ENCODE assay signal across 12 cellular contexts in genomic region chr10:129961274-129961839, GRCh38. TPM values are rescaled to one million over a fixed set of nuclear protein-coding genes. Genes with fewer than 3 reads are reported as not detected.
DNase-seq lines count a peak whose midpoint lies in the region; ATAC-seq lines count a peak whose summit lies in the region.
"Had no signal": no experiment of that assay in that cellular context is flagged by ENCODE, and none has a peak within 500 bp of the region (broad histone marks: within the 10 kb centered on the region; RNA-seq: fewer than 3 reads in every experiment).

No MANE protein-coding gene starts in this region.

- H3K9me3 Mint-ChIP-seq in activated naive CD4-positive, alpha-beta T cell treated with anti-CD3 and anti-CD28 coated beads, Interleukin-2, amount 50 U/mL, for 24 hours, result no peaks in the 10 kb centered on the region
- H3K9me3 Mint-ChIP-seq in activated T-helper 17 cell treated with anti-CD3 and anti-CD28 coated beads, Interleukin-2, amount 50 U/mL, for 72 hours, result no peaks in the 10 kb centered on the region
- peaks cover 0 to 2% of the 10 kb centered on the region in 2 donors for H3K9me3 Mint-ChIP-seq in stimulated activated naive B cell treated with anti-CD40 and anti-IgM and Interleukin-4, amounts not matched to agents 10 μg/mL and 1 μg/mL and 100 μg/mL, for 72 hours
- H3K9me3 Mint-ChIP-seq in effector memory CD8-positive, alpha-beta T cell, result no peaks in the 10 kb centered on the region

- no peak for DNase-seq in activated naive CD4-positive, alpha-beta T cell treated with Interleukin-2 at 50 U/mL for 16 hours
- DNase-seq in islet precursor cell (peak; percentile 7), inferior parietal cortex (ENCODE audit: extremely low spot score) (no peak)
- no peak for DNase-seq in stimulated activated naive B cell treated with anti-CD40 and anti-IgM and Interleukin-4, amounts not matched to agents 10 μg/mL and 1 μg/mL and 100 μg/mL, for 72 hours
- DNase-seq in effector memory CD8-positive, alpha-beta T cell, result no peak
- no peak for DNase-seq in stimulated activated naive CD4-positive, alpha-beta T cell treated with Interleukin-2 at 50 U/mL for 16 hours (lab: John Stamatoyannopoulos, UW)
- DNase-seq: activated effector memory CD4-positive, alpha-beta T cell treated with anti-CD3 and anti-CD28 coated beads, Interleukin-2, amount 50 U/mL, for 16 hours; MM.1S; stimulated activated CD4-positive, alpha-beta T cell treated with anti-CD3 and anti-CD28 coated beads, Interleukin-4, amount 100 ng/mL, for 24 hours had no signal

- H3K27me3 Mint-ChIP-seq in activated naive CD4-positive, alpha-beta T cell treated with anti-CD3 and anti-CD28 coated beads, Interleukin-2, amount 50 U/mL, for 24 hours, result peaks cover 60% of the 10 kb centered on the region
- H3K27me3 Mint-ChIP-seq in activated T-helper 17 cell treated with anti-CD3 and anti-CD28 coated beads, Interleukin-2, amount 50 U/mL, for 72 hours, result peaks cover 57% of the 10 kb centered on the region
- peaks cover 48 to 65% of the 10 kb centered on the region in 2 donors for H3K27me3 Mint-ChIP-seq in stimulated activated naive B cell treated with anti-CD40 and anti-IgM and Interleukin-4, amounts not matched to agents 10 μg/mL and 1 μg/mL and 100 μg/mL, for 72 hours
- peaks cover 61 to 86% of the 10 kb centered on the region in 2 donors for H3K27me3 Mint-ChIP-seq in effector memory CD8-positive, alpha-beta T cell

- H3K27ac Mint-ChIP-seq in activated naive CD4-positive, alpha-beta T cell treated with anti-CD3 and anti-CD28 coated beads, Interleukin-2, amount 50 U/mL, for 24 hours, result peak overlapping the region; percentile 27
- H3K27ac Mint-ChIP-seq in activated T-helper 17 cell treated with anti-CD3 and anti-CD28 coated beads, Interleukin-2, amount 50 U/mL, for 72 hours, result no peak overlapping the region
- peak overlapping the region; percentile 71 for H3K27ac Mint-ChIP-seq in stimulated activated naive B cell treated with anti-CD40 and anti-IgM and Interleukin-4, amounts not matched to agents 10 μg/mL and 1 μg/mL and 100 μg/mL, for 72 hours
- H3K27ac Mint-ChIP-seq in effector memory CD8-positive, alpha-beta T cell, result no peak overlapping the region

- ATAC-seq in activated T-helper 17 cell treated with anti-CD3 and anti-CD28 coated beads, Interleukin-2, amount 50 U/mL, for 72 hours (replicated peaks), result no peak
- no peak for ATAC-seq in stimulated activated naive B cell treated with anti-CD40 and anti-IgM and Interleukin-4, amounts not matched to agents 10 μg/mL and 1 μg/mL and 100 μg/mL, for 72 hours (replicated peaks)
- no peak for ATAC-seq in effector memory CD8-positive, alpha-beta T cell (replicated peaks)

- H3K4me1 Mint-ChIP-seq in activated naive CD4-positive, alpha-beta T cell treated with anti-CD3 and anti-CD28 coated beads, Interleukin-2, amount 50 U/mL, for 24 hours, result peaks cover 33% of the 10 kb centered on the region
- H3K4me1 Mint-ChIP-seq in activated T-helper 17 cell treated with anti-CD3 and anti-CD28 coated beads, Interleukin-2, amount 50 U/mL, for 72 hours, result peaks cover 5% of the 10 kb centered on the region
- peaks cover 12 to 29% of the 10 kb centered on the region in 2 donors for H3K4me1 Mint-ChIP-seq in stimulated activated naive B cell treated with anti-CD40 and anti-IgM and Interleukin-4, amounts not matched to agents 10 μg/mL and 1 μg/mL and 100 μg/mL, for 72 hours
- peaks cover 16 to 19% of the 10 kb centered on the region in 2 donors for H3K4me1 Mint-ChIP-seq in effector memory CD8-positive, alpha-beta T cell (ENCODE audit: low read depth in 2 of 2)

- H3K4me3 Mint-ChIP-seq in activated naive CD4-positive, alpha-beta T cell treated with anti-CD3 and anti-CD28 coated beads, Interleukin-2, amount 50 U/mL, for 24 hours, result peak overlapping the region; percentile 11
- H3K4me3 Mint-ChIP-seq in activated T-helper 17 cell treated with anti-CD3 and anti-CD28 coated beads, Interleukin-2, amount 50 U/mL, for 72 hours, result peak overlapping the region; percentile 25
- no peak overlapping the region for H3K4me3 Mint-ChIP-seq in stimulated activated naive B cell treated with anti-CD40 and anti-IgM and Interleukin-4, amounts not matched to agents 10 μg/mL and 1 μg/mL and 100 μg/mL, for 72 hours
- H3K4me3 Mint-ChIP-seq in effector memory CD8-positive, alpha-beta T cell, result peak overlapping the region in 1 of 2 donors; percentile 6

- peaks cover 2% of the 10 kb centered on the region for H3K36me3 Mint-ChIP-seq in activated naive CD4-positive, alpha-beta T cell treated with anti-CD3 and anti-CD28 coated beads, Interleukin-2, amount 50 U/mL, for 24 hours
- peaks cover 24% of the 10 kb centered on the region for H3K36me3 Mint-ChIP-seq in activated T-helper 17 cell treated with anti-CD3 and anti-CD28 coated beads, Interleukin-2, amount 50 U/mL, for 72 hours (ENCODE audit: low read depth)
- H3K36me3 Mint-ChIP-seq in stimulated activated naive B cell treated with anti-CD40 and anti-IgM and Interleukin-4, amounts not matched to agents 10 μg/mL and 1 μg/mL and 100 μg/mL, for 72 hours, result peaks cover 6 to 10% of the 10 kb centered on the region in 2 donors
- peaks cover 10% of the 10 kb centered on the region for H3K36me3 Mint-ChIP-seq in effector memory CD8-positive, alpha-beta T cell (ENCODE audit: insufficient read depth)

RNA-seq across cellular contexts. Expression of gene EBF3, which starts 2.7 kb away (rescaled TPM):
- not detected for total RNA-seq in activated T-helper 17 cell treated with anti-CD3 and anti-CD28 coated beads, Interleukin-2, amount 50 U/mL, for 72 hours
- total RNA-seq: SJSA1 had no signal

Comparison
In these comparisons a context has a peak if more than half of its experiments do, and no peak if none do; other contexts are left out.
1. H3K27ac Mint-ChIP-seq: peak in activated naive CD4-positive, alpha-beta T cell treated with anti-CD3 and anti-CD28 coated beads, Interleukin-2, amount 50 U/mL, for 24 hours (single experiment) and stimulated activated naive B cell treated with anti-CD40 and anti-IgM and Interleukin-4, amounts not matched to agents 10 μg/mL and 1 μg/mL and 100 μg/mL, for 72 hours (single experiment); none in activated T-helper 17 cell treated with anti-CD3 and anti-CD28 coated beads, Interleukin-2, amount 50 U/mL, for 72 hours (single experiment) and effector memory CD8-positive, alpha-beta T cell (0 of 2).
2. H3K4me3 Mint-ChIP-seq: peak in activated naive CD4-positive, alpha-beta T cell treated with anti-CD3 and anti-CD28 coated beads, Interleukin-2, amount 50 U/mL, for 24 hours (single experiment) and activated T-helper 17 cell treated with anti-CD3 and anti-CD28 coated beads, Interleukin-2, amount 50 U/mL, for 72 hours (single experiment); none in stimulated activated naive B cell treated with anti-CD40 and anti-IgM and Interleukin-4, amounts not matched to agents 10 μg/mL and 1 μg/mL and 100 μg/mL, for 72 hours (0 of 2).